20 cellular contexts compared by ENCODE assay signal in genomic region chr9:129252937-129253819, GRCh38.
DNase-seq lines count a peak whose midpoint lies in the region; ATAC-seq and TF ChIP-seq lines count a peak whose summit lies in the region.
"Had no signal": no experiment of that assay in that cellular context is flagged by ENCODE, and none has a peak within 500 bp of the region (broad histone marks: within the 10 kb centered on the region; RNA-seq: fewer than 3 reads in every experiment).

No MANE protein-coding gene starts in this region.

- H3K36me3 ChIP-seq in heart left ventricle = no peaks in the 10 kb centered on the region
- no peaks in the 10 kb centered on the region for H3K36me3 ChIP-seq in neural progenitor cell
- no peaks in the 10 kb centered on the region for H3K36me3 ChIP-seq in tibial artery
- H3K36me3 ChIP-seq: right lobe of liver, stomach had no signal

- intact Hi-C loops in heart left ventricle (cut with DNase I) (loop anchor here in 5 of 10 donors (5.0 to 10.0 kb wide), 3 partner anchors 36 to 78 kb away; partner anchors contain the start of gene IER5L (in 4 of the 5)), tibial artery (cut with DNase I; ENCODE audit: low total_unique reads) (loop anchor here (10.0 kb wide), 3 partner anchors 48 to 232 kb away; no protein-coding TSS in a partner anchor)

- H3K4me1 ChIP-seq in heart left ventricle = peaks cover 0 to 33% (median 20%) of the 10 kb centered on the region in 12 donors
- peaks cover 20% of the 10 kb centered on the region for H3K4me1 ChIP-seq in neural progenitor cell
- H3K4me1 ChIP-seq in tibial artery = peaks cover 0 to 43% (median 26%) of the 10 kb centered on the region in 4 donors

- H3K4me1 Mint-ChIP-seq in neural progenitor cell (peaks cover 51% of the 10 kb centered on the region), glutamatergic neuron (ENCODE audit: low read depth, unreplicated experiment) (peaks cover 6% of the 10 kb centered on the region)

- peaks cover 18% of the 10 kb centered on the region for H3K27me3 Mint-ChIP-seq in neural progenitor cell (ENCODE audit: insufficient read depth, low read depth)
- peaks cover 7% of the 10 kb centered on the region for H3K27me3 Mint-ChIP-seq in glutamatergic neuron (ENCODE audit: unreplicated experiment)

- peak in 45 of 58 donors; percentile 14 to 84 (median 54) for DNase-seq in anterior cingulate cortex (lab: John Stamatoyannopoulos, UW)
- peak in 4 of 5 donors; percentile 45 to 77 (median 66) for DNase-seq in heart left ventricle
- DNase-seq in neural progenitor cell (ENCODE audit: low spot score) = peak; percentile 41
- DNase-seq in tibial artery = peak; percentile 42 to 91
- no peak for DNase-seq in NCI-H524 (lab: John Stamatoyannopoulos, UW)
- no peak for DNase-seq in glutamatergic neuron
- DNase-seq: activated CD4-positive, alpha-beta T cell treated with anti-CD3 and anti-CD28 coated beads, Interleukin-2, amount 50 U/mL, for 48 hours; CD4-positive, CD25-positive, alpha-beta regulatory T cell; EL; erythroblast; NCI-H1092 treated with DMSO at 0.1 percent for 48 hours; NCI-H510A treated with DMSO at 0.1 percent for 48 hours; RPMI8226; stomach; T-helper 9 cell had no signal

- peak; percentile 54 to 84 (median 82) for ATAC-seq in heart left ventricle
- no peak for ATAC-seq in GM18867 (IDR thresholded peaks at IDR 0.05; ENCODE audit: unreplicated experiment)
- ATAC-seq in GM21825 (IDR thresholded peaks at IDR 0.05; ENCODE audit: unreplicated experiment) = no peak

- H3K27me3 ChIP-seq in heart left ventricle (peaks cover 0 to 5% (median 0%) of the 10 kb centered on the region in 9 donors), neural progenitor cell (peaks cover 16% of the 10 kb centered on the region), tibial artery (no peaks in the 10 kb centered on the region)

- peaks cover 2% of the 10 kb centered on the region for H3K36me3 Mint-ChIP-seq in neural progenitor cell
- H3K36me3 Mint-ChIP-seq in glutamatergic neuron (ENCODE audit: unreplicated experiment) = no peaks in the 10 kb centered on the region
- H3K36me3 Mint-ChIP-seq: mesothelial cell of epicardium had no signal

- H3K9ac ChIP-seq in neural progenitor cell = no peak overlapping the region

- peak overlapping the region; percentile 30 for H2AFZ ChIP-seq in neural progenitor cell (replicated peaks)

- peaks cover 10% of the 10 kb centered on the region for H3F3A ChIP-seq in neural progenitor cell (ENCODE audit: low read depth)

- TF ChIP-seq CTCF in heart left ventricle (IDR thresholded peaks at IDR 0.05) (no peak), neural progenitor cell (IDR thresholded peaks at IDR 0.05) (no peak), tibial artery (IDR thresholded peaks at IDR 0.05) (no peak), glutamatergic neuron (IDR thresholded peaks at IDR 0.05; ENCODE audit: partially characterized antibody, unreplicated experiment) (no peak)

- H3K9me3 ChIP-seq in heart left ventricle (no peaks in the 10 kb centered on the region), neural progenitor cell (ENCODE audit: low read depth) (no peaks in the 10 kb centered on the region), tibial artery (no peaks in the 10 kb centered on the region)
- H3K9me3 ChIP-seq: right lobe of liver, stomach had no signal

- no peak overlapping the region for H3K4me3 Mint-ChIP-seq in neural progenitor cell
- no peak overlapping the region for H3K4me3 Mint-ChIP-seq in glutamatergic neuron (ENCODE audit: unreplicated experiment)
- H3K4me3 Mint-ChIP-seq: CD4-positive, CD25-positive, alpha-beta regulatory T cell; central memory CD8-positive, alpha-beta T cell; mesothelial cell of epicardium had no signal

- H3K4me3 ChIP-seq in heart left ventricle (peak overlapping the region in 8 of 12 donors; percentile 7 to 27 (median 20)), neural progenitor cell (no peak overlapping the region), tibial artery (peak overlapping the region; percentile 30 to 46)
- H3K4me3 ChIP-seq: right lobe of liver had no signal

- 55 to 58% (median 56%) methylated on average over 21 to 28 of the region's 28 CpGs for WGBS in heart left ventricle, 4 donors

- no peaks in the 10 kb centered on the region for H3K79me2 ChIP-seq in neural progenitor cell (ENCODE audit: low read depth)

- H3K9me3 Mint-ChIP-seq in neural progenitor cell (no peaks in the 10 kb centered on the region), glutamatergic neuron (ENCODE audit: unreplicated experiment) (peaks cover 5% of the 10 kb centered on the region)
- H3K9me3 Mint-ChIP-seq: central memory CD8-positive, alpha-beta T cell had no signal

- H3K27ac Mint-ChIP-seq in neural progenitor cell = peak overlapping the region; percentile 53
- H3K27ac Mint-ChIP-seq in glutamatergic neuron (ENCODE audit: unreplicated experiment) = no peak overlapping the region
- H3K27ac Mint-ChIP-seq: CD4-positive, CD25-positive, alpha-beta regulatory T cell had no signal

- H3K27ac ChIP-seq in heart left ventricle (peak overlapping the region; percentile 55 to 96 (median 85)), neural progenitor cell (no peak overlapping the region), tibial artery (peak overlapping the region; percentile 82 to 86)
- H3K27ac ChIP-seq: right lobe of liver had no signal

- TF ChIP-seq POLR2A in heart left ventricle (IDR thresholded peaks at IDR 0.05) = peak in 1 of 2 donors; percentile 22

- H3K4me2 ChIP-seq in neural progenitor cell = no peak overlapping the region

- no peaks in the 10 kb centered on the region for H4K20me1 ChIP-seq in neural progenitor cell (ENCODE audit: low read depth)

Comparison
In these comparisons a context has a peak if more than half of its experiments do, and no peak if none do; other contexts are left out.
1. DNase-seq: peak in anterior cingulate cortex (45 of 58), heart left ventricle (4 of 5), neural progenitor cell (single experiment) and tibial artery (2 of 2); none in NCI-H524 (0 of 2) and glutamatergic neuron (single experiment).
2. ATAC-seq: peak in heart left ventricle (4 of 4); none in GM18867 (single experiment) and GM21825 (single experiment).